Comparison of ENCODE assay signal across 1 cellular context in genomic region chr22:42996646-42997365, GRCh38.
TF ChIP-seq lines count a peak whose summit lies in the region.

No MANE protein-coding gene starts in this region.

TF ChIP-seq in WTC11, 78 proteins besides CTCF, POLR2A, EP300 and RAD21 (continued from another document):
- TF ChIP-seq, protein P1, sequence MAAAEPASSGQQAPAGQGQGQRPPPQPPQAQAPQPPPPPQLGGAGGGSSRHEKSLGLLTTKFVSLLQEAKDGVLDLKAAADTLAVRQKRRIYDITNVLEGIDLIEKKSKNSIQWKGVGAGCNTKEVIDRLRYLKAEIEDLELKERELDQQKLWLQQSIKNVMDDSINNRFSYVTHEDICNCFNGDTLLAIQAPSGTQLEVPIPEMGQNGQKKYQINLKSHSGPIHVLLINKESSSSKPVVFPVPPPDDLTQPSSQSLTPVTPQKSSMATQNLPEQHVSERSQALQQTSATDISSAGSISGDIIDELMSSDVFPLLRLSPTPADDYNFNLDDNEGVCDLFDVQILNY (CRISPR knock-in tag; IDR thresholded peaks at IDR 0.05) = no peak
- TF ChIP-seq, protein P2, sequence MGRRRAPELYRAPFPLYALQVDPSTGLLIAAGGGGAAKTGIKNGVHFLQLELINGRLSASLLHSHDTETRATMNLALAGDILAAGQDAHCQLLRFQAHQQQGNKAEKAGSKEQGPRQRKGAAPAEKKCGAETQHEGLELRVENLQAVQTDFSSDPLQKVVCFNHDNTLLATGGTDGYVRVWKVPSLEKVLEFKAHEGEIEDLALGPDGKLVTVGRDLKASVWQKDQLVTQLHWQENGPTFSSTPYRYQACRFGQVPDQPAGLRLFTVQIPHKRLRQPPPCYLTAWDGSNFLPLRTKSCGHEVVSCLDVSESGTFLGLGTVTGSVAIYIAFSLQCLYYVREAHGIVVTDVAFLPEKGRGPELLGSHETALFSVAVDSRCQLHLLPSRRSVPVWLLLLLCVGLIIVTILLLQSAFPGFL (CRISPR knock-in tag; IDR thresholded peaks at IDR 0.05; ENCODE audit: borderline replicate concordance) = no peak
- TF ChIP-seq CREB1 (CRISPR knock-in tag; IDR thresholded peaks at IDR 0.05) (no peak), CBFB (CRISPR knock-in tag; IDR thresholded peaks at IDR 0.05; ENCODE audit: low read depth) (no peak), SP1 (CRISPR knock-in tag; conservative IDR thresholded peaks at IDR 0.05) (no peak)
